In genomic region chr22:29840498-29840897, GRCh38 we compare ENCODE assay signal across 1 cellular context.
TF ChIP-seq lines count a peak whose summit lies in the region.

No MANE protein-coding gene starts in this region.

TF ChIP-seq in K562, 482 proteins besides CTCF, POLR2A, EP300 and RAD21 (continued from another document):
- no peak for TF ChIP-seq E4F1 (CRISPR knock-in tag; IDR thresholded peaks at IDR 0.05; ENCODE audit: borderline replicate concordance)
- no peak for TF ChIP-seq ATF4 (CRISPR knock-in tag; IDR thresholded peaks at IDR 0.05)
- TF ChIP-seq CBX1 (IDR thresholded peaks at IDR 0.05; ENCODE audit: low read depth): no peak
- TF ChIP-seq CBFA2T3 (IDR thresholded peaks at IDR 0.05): peak; percentile 90
- TF ChIP-seq MTA2 (IDR thresholded peaks at IDR 0.05; ENCODE audit: low read depth): peak; percentile 34; the same call in 1 of the 2 replicates
- no peak for TF ChIP-seq ZNF224 (CRISPR knock-in tag; IDR thresholded peaks at IDR 0.05)
- TF ChIP-seq ZFP91 (CRISPR knock-in tag; IDR thresholded peaks at IDR 0.05): no peak
- no peak for TF ChIP-seq DACH1 (IDR thresholded peaks at IDR 0.05; ENCODE audit: partially characterized antibody)
- TF ChIP-seq KAT2B (IDR thresholded peaks at IDR 0.05; ENCODE audit: low read depth, low read length): no peak
- TF ChIP-seq ZNF197 (CRISPR knock-in tag; IDR thresholded peaks at IDR 0.05; ENCODE audit: low read depth): no peak
- TF ChIP-seq BCL6 (CRISPR knock-in tag; IDR thresholded peaks at IDR 0.05): no peak
- no peak for TF ChIP-seq ZNF280A (IDR thresholded peaks at IDR 0.05; ENCODE audit: low read depth, partially characterized antibody)
- TF ChIP-seq ZNF384 (IDR thresholded peaks at IDR 0.05; ENCODE audit: low read depth, low read length): no peak
TF ChIP-seq in K562: peak in this region for 42.
